ENCODE assay signal across 8 cellular contexts in genomic region chr15:32029409-32029861, GRCh38. TPM values are rescaled to one million over a fixed set of nuclear protein-coding genes. Genes with fewer than 3 reads are reported as not detected.
DNase-seq lines count a peak whose midpoint lies in the region; ATAC-seq, FAIRE-seq and TF ChIP-seq lines count a peak whose summit lies in the region.

No MANE protein-coding gene starts in this region.

- ATAC-seq in mucosa of descending colon (peak; percentile 44), HG03521 (IDR thresholded peaks at IDR 0.05; ENCODE audit: unreplicated experiment) (no peak), GM18868 (IDR thresholded peaks at IDR 0.05; ENCODE audit: unreplicated experiment) (no peak)

- no peak overlapping the region for H3K4me3 ChIP-seq in mucosa of descending colon

- intact Hi-C loops in mucosa of descending colon (cut with DNase I, micrococcal nuclease) = loop anchor here in 1 of 2 donors (5.0 kb wide), 1 partner anchor 52 kb away; no protein-coding TSS in a partner anchor

- no peaks in the 10 kb centered on the region for H3K9me3 Mint-ChIP-seq in chondrocyte (ENCODE audit: low read depth)

- DNase-seq in Caki2 (ENCODE audit: low read depth) (peak; percentile 41), NCI-H1092 treated with DMSO at 0.1 percent for 48 hours (lab: John Stamatoyannopoulos, UW) (peak; percentile 22), chondrocyte (ENCODE audit: low spot score) (no peak), mucosa of descending colon (peak; percentile 42 to 51 (median 50)), urothelium cell line (ENCODE audit: low spot score) (peak; percentile 71)
- DNase-seq in activated CD8-positive, alpha-beta memory T cell treated with anti-CD3 and anti-CD28 coated beads for 24 hours = no peak

- H3K27ac Mint-ChIP-seq in chondrocyte (ENCODE audit: unreplicated experiment) = no peak overlapping the region

- peak; percentile 66 for TF ChIP-seq CTCF in chondrocyte (IDR thresholded peaks at IDR 0.05)
- no peak for TF ChIP-seq CTCF in mucosa of descending colon (IDR thresholded peaks at IDR 0.05)

- H3K4me3 Mint-ChIP-seq in chondrocyte (ENCODE audit: unreplicated experiment) = peak overlapping the region; percentile 76

- in situ Hi-C loops in Caki2 (cut with HindIII; ENCODE audit: low pct_unique_long_range_greater_than_20kb, low sequenced_read_pairs) = no loop called here

- H3K36me3 Mint-ChIP-seq in chondrocyte (ENCODE audit: low read depth) = no peaks in the 10 kb centered on the region

- H3K4me1 ChIP-seq in mucosa of descending colon (ENCODE audit: low read depth) = peaks cover 11% of the 10 kb centered on the region

- peaks cover 14% of the 10 kb centered on the region for H3K4me1 Mint-ChIP-seq in chondrocyte (ENCODE audit: low read depth)

- FAIRE-seq in urothelium cell line (lab: Jason Lieb, UNC) = no peak

- H3K36me3 ChIP-seq in mucosa of descending colon (ENCODE audit: low read depth) = no peaks in the 10 kb centered on the region

- no peaks in the 10 kb centered on the region for H3K9me3 ChIP-seq in mucosa of descending colon

- peaks cover 53% of the 10 kb centered on the region for H3K27me3 Mint-ChIP-seq in chondrocyte (ENCODE audit: low read depth)

RNA-seq across cellular contexts. Expression of gene CHRNA7, which starts 0.9 kb away (rescaled TPM):
- 5.7 TPM in 1 of 2 replicates, not detected in the other for total RNA-seq in Caki2 (2014; rRNA removed; shearing (Covaris generic); ENCODE audit: low replicate concordance)
- total RNA-seq in chondrocyte (1.5 to 2.3 TPM (median 1.9 TPM) in 3 replicates), mucosa of descending colon (10 to 100 TPM in 1 of 3 donors, 1 to 10 TPM in 2; 3.4 to 12.2 (median 5.3) TPM)

Comparison
In these comparisons a context has a peak if more than half of its experiments do, and no peak if none do; other contexts are left out.
1. DNase-seq: peak in Caki2 (single experiment), NCI-H1092 treated with DMSO at 0.1 percent for 48 hours (single experiment), mucosa of descending colon (3 of 3) and urothelium cell line (single experiment); none in chondrocyte (single experiment) and activated CD8-positive, alpha-beta memory T cell treated with anti-CD3 and anti-CD28 coated beads for 24 hours (single experiment).